8 cellular contexts compared by ENCODE assay signal in genomic region chr6:118968416-118968815, GRCh38. TPM values are rescaled to one million over a fixed set of nuclear protein-coding genes. Genes with fewer than 3 reads are reported as not detected.
A peak's percentile ranks its signal among the peaks of the same experiment; 100 is the strongest.
DNase-seq lines count a peak whose midpoint lies in the region; ATAC-seq and TF ChIP-seq lines count a peak whose summit lies in the region.

No MANE protein-coding gene starts in this region.

- no peaks in the 10 kb centered on the region for H3K36me3 Mint-ChIP-seq in Calu3 (ENCODE audit: insufficient read depth, unreplicated experiment)

- peak; percentile 32 for DNase-seq in astrocyte of the spinal cord (ENCODE audit: low read depth, low spot score)
- peak; percentile 31 to 39 for DNase-seq in lung microvascular endothelial cell (ENCODE audit: low read depth in 2 of 2)
- no peak for DNase-seq in AG20443 (ENCODE audit: low spot score)
- no peak for DNase-seq in Calu3
- DNase-seq in NCI-H2029 treated with DMSO at 0.1 percent for 48 hours (lab: John Stamatoyannopoulos, UW) = no peak

- in situ Hi-C loops in astrocyte of the spinal cord (cut with HindIII; ENCODE audit: low sequenced_read_pairs) = no loop called here

- no TSS peak for BruUV-seq in Calu3 (replicated peaks; lab: Mats Ljungman, UMichigan)

- H3K27ac Mint-ChIP-seq in Calu3 (ENCODE audit: unreplicated experiment) = no peak overlapping the region

- H3K9ac ChIP-seq in KMS-11 = no peak overlapping the region

- no peak for ATAC-seq in GM18870 (IDR thresholded peaks at IDR 0.05; ENCODE audit: unreplicated experiment)

- H3K9me3 Mint-ChIP-seq in Calu3 (ENCODE audit: low read depth, unreplicated experiment) = no peaks in the 10 kb centered on the region

- H3K27ac ChIP-seq in C4-2B (no peak overlapping the region), KMS-11 (no peak overlapping the region)

- H3K27me3 ChIP-seq in KMS-11 (ENCODE audit: insufficient read depth, low read depth) = no peaks in the 10 kb centered on the region

- CTCF ChIA-PET in Calu3 (lab: Charles Lee) = interaction anchor here (1.0 kb wide), 1 partner anchor 142 kb away, joined by 5 read pairs; no protein-coding TSS in a partner anchor

- H3K4me3 ChIP-seq in KMS-11 (IDR thresholded peaks at IDR 0.05; ENCODE audit: insufficient read depth, low read depth, low read length) (no peak overlapping the region), astrocyte of the spinal cord (ENCODE audit: low read depth, low read length) (no peak overlapping the region)

- no peak overlapping the region for H2AFZ ChIP-seq in KMS-11 (ENCODE audit: low read depth)

- no peaks in the 10 kb centered on the region for H3K4me1 Mint-ChIP-seq in Calu3 (ENCODE audit: low read depth, unreplicated experiment)

- TF ChIP-seq CTCF in C4-2B (conservative IDR thresholded peaks at IDR 0.05) = peak; percentile 60
- 0 out of 2 replicates have a peak, but pooled peaks have one; percentile 11 for TF ChIP-seq CTCF in KMS-11 (conservative IDR thresholded peaks at IDR 0.05; ENCODE audit: low read depth, low read length)
- TF ChIP-seq CTCF in astrocyte of the spinal cord (IDR thresholded peaks at IDR 0.05; ENCODE audit: low read depth, low read length) = no peak
- TF ChIP-seq CTCF in Calu3 (IDR thresholded peaks at IDR 0.05; ENCODE audit: unreplicated experiment) = no peak

- no peaks in the 10 kb centered on the region for H3K36me3 ChIP-seq in KMS-11 (ENCODE audit: insufficient read depth)

- H3K4me2 ChIP-seq in KMS-11 = no peak overlapping the region

- no peaks in the 10 kb centered on the region for H3K27me3 Mint-ChIP-seq in Calu3 (ENCODE audit: unreplicated experiment)

- H3K4me1 ChIP-seq in KMS-11 (ENCODE audit: low read depth, poor library complexity, severe bottlenecking) = peaks cover 9% of the 10 kb centered on the region

- no peaks in the 10 kb centered on the region for H3K79me2 ChIP-seq in KMS-11 (ENCODE audit: insufficient read depth, low read depth)

- H4K20me1 ChIP-seq in KMS-11 (ENCODE audit: insufficient read depth) = no peaks in the 10 kb centered on the region

- intact Hi-C loops in Calu3 (cut with micrococcal nuclease; ENCODE audit: unreplicated experiment) = loop anchor here (1.0 kb wide), 1 partner anchor 142 kb away; no protein-coding TSS in a partner anchor

- H3K4me3 Mint-ChIP-seq in Calu3 (ENCODE audit: low read depth, unreplicated experiment) = no peak overlapping the region

RNA-seq across cellular contexts. Expression of gene MCM9, which starts 33.5 kb away (rescaled TPM):
- total RNA-seq in lung microvascular endothelial cell (9.2 and 11.7 TPM in 2 replicates), Calu3 (2022) (17.3 and 24.6 TPM in 2 replicates)

Comparison
In these comparisons a context has a peak if more than half of its experiments do, and no peak if none do; other contexts are left out.
1. CTCF ChIP-seq: peak in C4-2B (single experiment) and KMS-11 (single experiment); none in astrocyte of the spinal cord (single experiment) and Calu3 (single experiment).
2. DNase-seq: peak in astrocyte of the spinal cord (single experiment) and lung microvascular endothelial cell (2 of 2); none in AG20443 (single experiment), Calu3 (single experiment) and NCI-H2029 treated with DMSO at 0.1 percent for 48 hours (single experiment).